In the genomic region with DNA sequence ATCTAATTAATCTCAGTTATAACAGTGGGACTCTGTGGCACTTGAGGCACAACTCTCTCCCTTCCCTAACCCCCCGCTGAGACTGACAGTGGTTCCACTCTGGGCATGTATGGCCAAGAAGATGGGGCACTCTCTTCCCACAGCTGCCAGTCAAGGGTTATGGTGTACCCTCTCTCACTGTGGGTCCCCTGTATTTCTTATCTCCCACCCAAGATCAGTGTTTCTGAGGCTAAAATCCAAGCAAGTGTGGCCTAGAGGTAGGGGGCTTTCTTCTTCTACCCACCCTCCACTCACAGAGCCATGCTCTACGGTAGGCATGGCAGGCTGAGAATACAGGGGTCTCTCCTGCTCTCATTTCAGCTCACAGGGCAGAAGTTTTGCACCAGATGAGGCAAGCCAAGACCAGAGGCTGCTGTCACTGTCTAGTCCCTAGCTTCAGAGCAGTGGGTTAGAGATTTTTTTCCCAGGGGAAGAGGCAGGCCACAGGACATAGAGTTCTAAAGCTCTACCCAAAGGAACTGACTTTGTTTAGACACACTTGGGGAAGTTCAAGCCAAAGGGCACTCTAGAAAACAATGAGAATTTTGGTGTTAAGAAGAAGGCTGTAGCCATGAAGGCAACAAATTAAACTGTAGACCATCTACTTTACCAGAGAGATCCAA, we compare ENCODE assay signal across 19 cellular contexts. TPM values are rescaled to one million over a fixed set of nuclear protein-coding genes. Genes with fewer than 3 reads are reported as not detected.
A peak's percentile ranks its signal among the peaks of the same experiment; 100 is the strongest.
DNase-seq lines count a peak whose midpoint lies in the region; ATAC-seq, FAIRE-seq and TF ChIP-seq lines count a peak whose summit lies in the region.
"Had no signal": no experiment of that assay in that cellular context is flagged by ENCODE, and none has a peak within 500 bp of the region (broad histone marks: within the 10 kb centered on the region; RNA-seq: fewer than 3 reads in every experiment).

No MANE protein-coding gene starts in this region.

- WGBS in right lobe of liver (ENCODE audit: insufficient coverage, low coverage, low lambda C conversion rate, missing lambda C conversion rate): 83% methylated on average over 2 of the region's 2 CpGs
- 100% methylated on average over 2 of the region's 2 CpGs for WGBS in HepG2 (ENCODE audit: low lambda C conversion rate)
- 91 to 97% (median 94%) methylated on average over 2 of the region's 2 CpGs for WGBS in psoas muscle, 3 donors

- H3K4me3 ChIP-seq in right lobe of liver: no peak overlapping the region
- H3K4me3 ChIP-seq in HepG2 (replicated peaks in 1 of 3; ENCODE audit: insufficient read depth in 1 of 3, low read depth in 2 of 3, low read length in 3 of 3): no peak overlapping the region
- no peak overlapping the region for H3K4me3 ChIP-seq in NB4 (ENCODE audit: low read depth, low read length)
- no peak overlapping the region for H3K4me3 ChIP-seq in vagina
- no peak overlapping the region for H3K4me3 ChIP-seq in psoas muscle
- H3K4me3 ChIP-seq: coronary artery, gastrocnemius medialis, ovary, testis had no signal

- in situ Hi-C loops in HepG2 (cut with HindIII; ENCODE audit: extremely low pct_ligation_motif_present, low pct_unique_long_range_greater_than_20kb): no loop called here

- H3K4me1 ChIP-seq in right lobe of liver: peaks cover 0 to 41% (median 11%) of the 10 kb centered on the region in 4 donors
- H3K4me1 ChIP-seq in HepG2 (ENCODE audit: insufficient read depth, low read length): peaks cover 43% of the 10 kb centered on the region
- H3K4me1 ChIP-seq in vagina: peaks cover 8% of the 10 kb centered on the region
- H3K4me1 ChIP-seq in psoas muscle: no peaks in the 10 kb centered on the region
- H3K4me1 ChIP-seq: testis had no signal

- TF ChIP-seq POLR2A in right lobe of liver (IDR thresholded peaks at IDR 0.05) (no peak), HepG2 (IDR thresholded peaks at IDR 0.05; ENCODE audit: insufficient read depth in 1 of 2, low read depth in 2 of 2, low read length in 2 of 2) (no peak), NB4 (IDR thresholded peaks at IDR 0.05; ENCODE audit: extremely low read depth, insufficient read length) (no peak), vagina (IDR thresholded peaks at IDR 0.05) (no peak)

- H3K27ac ChIP-seq in right lobe of liver: peak overlapping the region in 2 of 3 donors; percentile 5 to 46
- H3K27ac ChIP-seq in HepG2 (ENCODE audit: extremely low read length, insufficient read depth, low read length): no peak overlapping the region
- peak overlapping the region; percentile 52 for H3K27ac ChIP-seq in epithelial cell of prostate
- peak overlapping the region; percentile 6 for H3K27ac ChIP-seq in vagina
- H3K27ac ChIP-seq in psoas muscle: no peak overlapping the region
- H3K27ac ChIP-seq: coronary artery, ovary, testis had no signal

- peaks cover 11% of the 10 kb centered on the region for H3K79me2 ChIP-seq in HepG2 (ENCODE audit: insufficient read depth, low read length)

- intact Hi-C loops in right lobe of liver (cut with DNase I) (no loop called here), HepG2 (cut with micrococcal nuclease; ENCODE audit: unreplicated experiment) (no loop called here), vagina (cut with DNase I) (no loop called here), psoas muscle (cut with DNase I) (no loop called here)

- no peaks in the 10 kb centered on the region for H3K27me3 ChIP-seq in right lobe of liver
- H3K27me3 ChIP-seq in HepG2 (ENCODE audit: control insufficient read depth in 1 of 2, insufficient read depth in 2 of 2, low read length in 2 of 2): no peaks in the 10 kb centered on the region
- H3K27me3 ChIP-seq in vagina: no peaks in the 10 kb centered on the region
- no peaks in the 10 kb centered on the region for H3K27me3 ChIP-seq in psoas muscle (ENCODE audit: insufficient read depth in 3 of 3, low read length in 2 of 3)
- H3K27me3 ChIP-seq: gastrocnemius medialis, ovary, testis had no signal

- TF ChIP-seq EP300 in HepG2 (IDR thresholded peaks at IDR 0.05; ENCODE audit: low read depth in 2 of 2, low read length in 2 of 2) (no peak), HepG2 (CRISPR knock-in tag; IDR thresholded peaks at IDR 0.05; ENCODE audit: borderline replicate concordance) (no peak)

- no peak overlapping the region for H3K9ac ChIP-seq in HepG2 (ENCODE audit: insufficient read depth, low read depth, low read length)

- DNase-seq in right lobe of liver (no peak), HepG2 (ENCODE audit: low spot score) (no peak), NB4 (ENCODE audit: low read depth) (peak; percentile 72), epithelial cell of prostate (ENCODE audit: low read depth, low spot score) (no peak), vagina (ENCODE audit: extremely low spot score in 2 of 2) (no peak), NCI-H1436 (lab: John Stamatoyannopoulos, UW) (no peak), kidney glomerular epithelial cell (lab: John Stamatoyannopoulos, UW) (no peak), psoas muscle (no peak)
- DNase-seq: DMS153, gastrocnemius medialis, GOT3, NCI-H1092, NCI-H2107, NCI-H524 treated with DMSO at 0.1 percent for 48 hours, ovary, testis had no signal

- TF ChIP-seq CTCF in right lobe of liver (IDR thresholded peaks at IDR 0.05) (no peak), HepG2 (CRISPR knock-in tag; IDR thresholded peaks at IDR 0.05) (no peak), NB4 (IDR thresholded peaks at IDR 0.05; ENCODE audit: low read depth, low read length) (no peak), vagina (IDR thresholded peaks at IDR 0.05) (no peak), psoas muscle (IDR thresholded peaks at IDR 0.05) (no peak)

- no peak for FAIRE-seq in HepG2 (lab: Jason Lieb, UNC)
- FAIRE-seq: endothelial cell of umbilical vein, TTC549 had no signal

- BruUV-seq in HepG2 (replicated peaks; lab: Mats Ljungman, UMichigan): no TSS peak

- peak in 2 of 4 donors; percentile 1 to 28 for ATAC-seq in right lobe of liver
- ATAC-seq in HepG2: no peak; the same call in 2 of the 3 replicates
- ATAC-seq in psoas muscle: no peak

- H3K4me2 ChIP-seq in HepG2 (ENCODE audit: low read depth, low read length): no peak overlapping the region

- H2AFZ ChIP-seq in HepG2 (ENCODE audit: low read length): no peak overlapping the region

- H3K36me3 ChIP-seq in right lobe of liver (peaks cover 0 to 52% (median 25%) of the 10 kb centered on the region in 4 donors), HepG2 (replicated peaks in 1 of 2; ENCODE audit: control insufficient read depth in 1 of 2, insufficient read depth in 2 of 2, low read length in 2 of 2) (peaks cover 31 to 62% of the 10 kb centered on the region in 2 experiments), vagina (peaks cover 0 to 52% of the 10 kb centered on the region in 2 donors), psoas muscle (ENCODE audit: insufficient read depth in 1 of 2, low read depth in 1 of 2) (peaks cover 4 to 68% of the 10 kb centered on the region in 2 donors)
- H3K36me3 ChIP-seq: ovary had no signal

- H3K9me3 ChIP-seq in right lobe of liver: no peaks in the 10 kb centered on the region
- no peaks in the 10 kb centered on the region for H3K9me3 ChIP-seq in HepG2 (ENCODE audit: low read length)
- no peaks in the 10 kb centered on the region for H3K9me3 ChIP-seq in vagina
- no peaks in the 10 kb centered on the region for H3K9me3 ChIP-seq in psoas muscle
- H3K9me3 ChIP-seq: gastrocnemius medialis, ovary, testis had no signal

- H4K20me1 ChIP-seq in HepG2 (ENCODE audit: insufficient read depth, low read length): no peaks in the 10 kb centered on the region

- no peak for TF ChIP-seq RAD21 in HepG2 (CRISPR knock-in tag; IDR thresholded peaks at IDR 0.05)

- POLR2A ChIA-PET in HepG2 (lab: Yijun Ruan, JAX): interaction anchor here (0.6 kb wide), 1 partner anchor 146 kb away, joined by 3 read pairs; no protein-coding TSS in a partner anchor

- CTCF ChIA-PET in HepG2 (lab: Yijun Ruan, JAX; ENCODE audit: low intra/inter-chr PET ratio, low total read pairs): no interaction called here

TF ChIP-seq in HepG2, 621 proteins besides CTCF, POLR2A, EP300 and RAD21 (continues in another document):
- TF ChIP-seq KDM5A (IDR thresholded peaks at IDR 0.05; ENCODE audit: borderline replicate concordance, low read length): no peak
- TF ChIP-seq ZNF441 (CRISPR knock-in tag; IDR thresholded peaks at IDR 0.05; ENCODE audit: borderline replicate concordance): no peak
- no peak for TF ChIP-seq ZNF644 (CRISPR knock-in tag; IDR thresholded peaks at IDR 0.05; ENCODE audit: low read depth)
- TF ChIP-seq ZNF12 (CRISPR knock-in tag; IDR thresholded peaks at IDR 0.05): no peak
- TF ChIP-seq ZNF83 (CRISPR knock-in tag; IDR thresholded peaks at IDR 0.05; ENCODE audit: borderline replicate concordance): no peak
- no peak for TF ChIP-seq ZNF670 (CRISPR knock-in tag; IDR thresholded peaks at IDR 0.05; ENCODE audit: borderline replicate concordance)
- no peak for TF ChIP-seq SRSF4 (IDR thresholded peaks at IDR 0.05; ENCODE audit: low read depth, low read length, poor library complexity, severe bottlenecking)
- no peak for TF ChIP-seq ZNF253 (CRISPR knock-in tag; IDR thresholded peaks at IDR 0.05; ENCODE audit: borderline replicate concordance)

RNA-seq across cellular contexts. Expression of a gene that starts 31.7 kb away (rescaled TPM):
- total RNA-seq in right lobe of liver: 10 to 100 TPM in 5 of 6 experiments, 1 to 10 TPM in 1; 8.5 to 16.6 (median 14.3) TPM
- total RNA-seq in HepG2 (2016; rRNA removed; fragmentation: Illumina TruSeq; extraction: Trizol): 22.8 and 33.0 TPM in 2 replicates
- total RNA-seq in HepG2 (2016; cell fraction: cytosol; rRNA removed; fragmentation: Illumina TruSeq; extraction: Trizol; ENCODE audit: low read depth): 4.3 and 5.0 TPM in 2 replicates
- 22.7 and 34.5 TPM in 2 replicates for total RNA-seq in HepG2 (2016; cell fraction: insoluble cytoplasmic fraction; rRNA removed; fragmentation: Illumina TruSeq; extraction: Trizol)
- total RNA-seq in HepG2 (2016; cell fraction: membrane; rRNA removed; fragmentation: Illumina TruSeq; extraction: Trizol): 19.5 and 20.3 TPM in 2 replicates
- 11.8 and 12.4 TPM in 2 replicates for total RNA-seq in HepG2 (2016; cell fraction: nucleus; rRNA removed; fragmentation: Illumina TruSeq; extraction: Trizol)
- 2.8 and 3.1 TPM in 2 replicates for polyA plus RNA-seq in HepG2 (2011; rRNA removed)
- polyA plus RNA-seq in HepG2 (2011; cell fraction: cytosol; rRNA removed): 2.5 TPM in 2 replicates
- 1.3 and 1.6 TPM in 2 replicates for polyA plus RNA-seq in HepG2 (2011; cell fraction: nucleus; rRNA removed)
- 15.9 and 22.1 TPM in 2 replicates for polyA plus RNA-seq in HepG2 (2012)
- 4.2 and 5.7 TPM in 2 replicates for polyA plus RNA-seq in HepG2 (2016; cell fraction: cytosol; fragmentation: Illumina TruSeq; extraction: Trizol; ENCODE audit: low read depth)
- polyA plus RNA-seq in HepG2 (2016; cell fraction: insoluble cytoplasmic fraction; fragmentation: Illumina TruSeq; extraction: Trizol; ENCODE audit: low read depth): 32.2 and 38.6 TPM in 2 replicates
- 14.3 and 16.1 TPM in 2 replicates for polyA plus RNA-seq in HepG2 (2016; cell fraction: membrane; fragmentation: Illumina TruSeq; extraction: Trizol; ENCODE audit: low read depth)
- 12.5 and 13.2 TPM in 2 replicates for polyA plus RNA-seq in HepG2 (2016; cell fraction: nucleus; fragmentation: Illumina TruSeq; extraction: Trizol; ENCODE audit: insufficient read depth, low read depth)
- 1.3 and 3.6 TPM in 2 replicates for polyA minus RNA-seq in HepG2 (2011; rRNA and poly(A)+ RNA removed; ENCODE audit: low replicate concordance)
- 9.3 and 9.5 TPM in 2 replicates for polyA minus RNA-seq in HepG2 (2011; cell fraction: cytosol; rRNA and poly(A)+ RNA removed)
- 4.5 and 5.8 TPM in 2 replicates for polyA minus RNA-seq in HepG2 (2011; cell fraction: nucleus; rRNA and poly(A)+ RNA removed)
- total RNA-seq in vagina: 18.4 TPM
- total RNA-seq in psoas muscle: 10 to 100 TPM; 55.2 to 79.9 (median 59.5) TPM
- 10 to 100 TPM; 24.0 to 79.4 (median 40.8) TPM for polyA plus RNA-seq in psoas muscle

Comparison
In these comparisons a context has a peak if more than half of its experiments do, and no peak if none do; other contexts are left out.
1. H3K27ac ChIP-seq: peak in right lobe of liver (2 of 3), epithelial cell of prostate (single experiment) and vagina (single experiment); none in HepG2 (single experiment) and psoas muscle (single experiment).